Comparison of ENCODE assay signal across 19 cellular contexts in the genomic region with DNA sequence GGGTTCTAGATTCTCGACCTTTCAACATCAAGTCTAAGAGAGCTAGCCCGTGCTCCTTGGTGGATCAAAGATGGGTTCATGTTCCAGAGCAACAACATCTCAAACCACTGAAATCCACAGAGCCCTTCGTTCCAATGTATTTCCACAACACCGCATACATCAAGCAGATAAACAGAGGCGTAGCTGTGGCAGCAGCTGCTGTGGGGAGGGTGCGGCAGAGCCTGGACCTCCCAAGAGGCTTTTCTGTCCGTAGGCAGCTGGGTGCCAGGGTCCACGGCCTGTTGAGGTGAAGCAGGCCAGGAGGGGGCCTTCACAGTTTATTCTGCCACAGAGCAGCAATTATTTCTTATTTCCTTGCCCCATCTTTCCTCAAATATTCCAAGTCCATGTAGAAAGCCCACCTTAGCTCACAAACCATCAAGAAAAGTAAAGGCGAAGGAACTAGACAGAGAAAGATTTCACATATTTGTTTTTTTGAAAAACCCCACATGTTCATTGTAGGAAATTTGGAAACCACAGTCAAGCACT.
DNase-seq lines count a peak whose midpoint lies in the region; ATAC-seq and TF ChIP-seq lines count a peak whose summit lies in the region.
"Had no signal": no experiment of that assay in that cellular context is flagged by ENCODE, and none has a peak within 500 bp of the region (broad histone marks: within the 10 kb centered on the region; RNA-seq: fewer than 3 reads in every experiment).

No MANE protein-coding gene starts in this region.

- DNase-seq in fibroblast of peridontal ligament (ENCODE audit: extremely low read depth), result peak; percentile 48
- DNase-seq in sigmoid colon, result peak; percentile 68
- no peak for DNase-seq in effector memory CD4-positive, alpha-beta T cell
- no peak for DNase-seq in hepatic stellate cell (ENCODE audit: low spot score)
- DNase-seq: DMS 273 treated with DMSO at 0.1 percent for 48 hours, GDM1, GOT3, KG1, NCI-H1436, NCI-H2029, NCI-H2171 treated with DMSO at 0.1 percent for 48 hours, NCI-H446 treated with DMSO at 0.1 percent for 48 hours, NCI-H748 treated with DMSO at 0.1 percent for 48 hours, PC-3 had no signal

- H4K20me1 ChIP-seq in BLaER1, result no peaks in the 10 kb centered on the region

- no peak for TF ChIP-seq EP300 in sigmoid colon (IDR thresholded peaks at IDR 0.05)

- TF ChIP-seq CTCF in WI38 (IDR thresholded peaks at IDR 0.05; ENCODE audit: low read depth, low read length), result no peak
- TF ChIP-seq CTCF in sigmoid colon (IDR thresholded peaks at IDR 0.05), result no peak

- H3K4me3 ChIP-seq in BLaER1 (no peak overlapping the region), WI38 (ENCODE audit: low read depth, low read length) (peak overlapping the region; percentile 20; the same call in 1 of the 2 replicates), sigmoid colon (peak overlapping the region in 1 of 4 donors; percentile 9)
- no peak overlapping the region for H3K4me3 ChIP-seq in effector memory CD4-positive, alpha-beta T cell (ENCODE audit: insufficient read depth, low read depth, low read length, poor library complexity, severe bottlenecking)
- H3K4me3 ChIP-seq: GM12878 had no signal

- no peak overlapping the region for H3K9ac ChIP-seq in BLaER1

- H3K36me3 ChIP-seq in BLaER1, result no peaks in the 10 kb centered on the region
- no peaks in the 10 kb centered on the region for H3K36me3 ChIP-seq in sigmoid colon
- H3K36me3 ChIP-seq in effector memory CD4-positive, alpha-beta T cell (ENCODE audit: control insufficient read depth, insufficient read depth, low read length), result no peaks in the 10 kb centered on the region

- intact Hi-C loops in sigmoid colon (cut with DNase I), result loop anchor here (2.0 kb wide), 2 partner anchors 59 to 67 kb away; no protein-coding TSS in a partner anchor

- H3K27ac ChIP-seq in BLaER1 (no peak overlapping the region), sigmoid colon (peak overlapping the region; percentile 83 to 89 (median 85))
- no peak overlapping the region for H3K27ac ChIP-seq in effector memory CD4-positive, alpha-beta T cell (ENCODE audit: insufficient read depth, low read length, poor library complexity, severe bottlenecking)

- H3K4me2 ChIP-seq in BLaER1, result peak overlapping the region; percentile 55

- peaks cover 9% of the 10 kb centered on the region for H3K4me1 ChIP-seq in BLaER1
- H3K4me1 ChIP-seq in sigmoid colon, result peaks cover 0 to 56% (median 49%) of the 10 kb centered on the region in 4 donors
- no peaks in the 10 kb centered on the region for H3K4me1 ChIP-seq in effector memory CD4-positive, alpha-beta T cell (ENCODE audit: control insufficient read depth, insufficient read depth, low read length, poor library complexity, severe bottlenecking)

- 34 to 57% methylated on average over 9 of the region's 9 CpGs for WGBS in sigmoid colon, 2 donors

- peaks cover 24% of the 10 kb centered on the region for H3K27me3 ChIP-seq in BLaER1
- no peaks in the 10 kb centered on the region for H3K27me3 ChIP-seq in sigmoid colon
- no peaks in the 10 kb centered on the region for H3K27me3 ChIP-seq in effector memory CD4-positive, alpha-beta T cell (replicated peaks; ENCODE audit: control insufficient read depth, insufficient read depth, low read length, poor library complexity, severe bottlenecking)

- ATAC-seq in GM21367 (IDR thresholded peaks at IDR 0.05; ENCODE audit: unreplicated experiment) (no peak), GM21723 (IDR thresholded peaks at IDR 0.05; ENCODE audit: unreplicated experiment) (no peak)
- ATAC-seq: GM12878, PC-3 had no signal

- no peaks in the 10 kb centered on the region for H3K9me3 ChIP-seq in BLaER1
- no peaks in the 10 kb centered on the region for H3K9me3 ChIP-seq in sigmoid colon
- H3K9me3 ChIP-seq in effector memory CD4-positive, alpha-beta T cell (ENCODE audit: control insufficient read depth, low read length), result no peaks in the 10 kb centered on the region

- TF ChIP-seq POLR2A in sigmoid colon (IDR thresholded peaks at IDR 0.05), result no peak

Comparison
In these comparisons a context has a peak if more than half of its experiments do, and no peak if none do; other contexts are left out.
1. H3K27ac ChIP-seq: peak in sigmoid colon (4 of 4); none in BLaER1 (single experiment) and effector memory CD4-positive, alpha-beta T cell (single experiment).
2. DNase-seq: peak in fibroblast of peridontal ligament (single experiment) and sigmoid colon (single experiment); none in effector memory CD4-positive, alpha-beta T cell (0 of 3) and hepatic stellate cell (single experiment).